ENCODE assay signal across 32 cellular contexts in genomic region chrX:144810539-144810938, GRCh38.
"Had no signal": no experiment of that assay in that cellular context is flagged by ENCODE, and none has a peak within 500 bp of the region (broad histone marks: within the 10 kb centered on the region; RNA-seq: fewer than 3 reads in every experiment).

No MANE protein-coding gene starts in this region.

- DNase-seq: activated B cell treated with CpG ODN at 0.5 μM for 24 hours; activated CD4-positive, alpha-beta memory T cell treated with anti-CD3 and anti-CD28 coated beads for 36 hours; activated CD4-positive, alpha-beta T cell treated with anti-CD3 and anti-CD28 coated beads for 4 hours; activated CD4-positive, alpha-beta T cell treated with anti-CD3 and anti-CD28 coated beads, Interleukin-2, amount 10 ng/mL, durations not matched to agents 24 days and 14 days; activated CD4-positive, alpha-beta T cell treated with anti-CD3 and anti-CD28 coated beads, Interleukin-2, amount 50 U/mL, for 1 hour; activated CD4-positive, alpha-beta T cell treated with anti-CD3 and anti-CD28 coated beads, Interleukin-2, amount 50 U/mL, for 4 hours; activated CD4-positive, CD25-positive, alpha-beta regulatory T cell treated with anti-CD3 and anti-CD28 coated beads, Interleukin-2, amount 50 U/mL, for 72 hours; activated CD8-positive, alpha-beta memory T cell treated with anti-CD3 and anti-CD28 coated beads, Interleukin-2, amount 50 U/mL, for 4 hours; activated CD8-positive, alpha-beta T cell treated with anti-CD3 and anti-CD28 coated beads for 36 hours; activated effector memory CD4-positive, alpha-beta T cell treated with anti-CD3 and anti-CD28 coated beads, Interleukin-2, amount 50 U/mL, for 16 hours; activated gamma-delta T cell treated with Interleukin-2 at 50 U/mL for 16 hours; activated naive CD4-positive, alpha-beta T cell; activated naive CD4-positive, alpha-beta T cell treated with anti-CD3 and anti-CD28 coated beads for 36 hours; activated naive CD4-positive, alpha-beta T cell treated with anti-CD3 and anti-CD28 coated beads, Interleukin-2, amount 50 U/mL, for 16 hours; activated naive CD8-positive, alpha-beta T cell treated with anti-CD3 and anti-CD28 coated beads, Interleukin-2, amount 10 ng/mL, durations not matched to agents 7 days and 5 days; activated naive CD8-positive, alpha-beta T cell treated with anti-CD3 and anti-CD28 coated beads, Interleukin-2, amount 50 U/mL, for 24 hours; activated T-cell treated with anti-CD3 and anti-CD28 coated beads for 4 hours; activated T-cell treated with anti-CD3 and anti-CD28 coated beads, Interleukin-2, amount 50 U/mL, for 1 hour; activated T-cell treated with anti-CD3 and anti-CD28 coated beads, Interleukin-2, amount 50 U/mL, for 4 hours; activated T-cell treated with anti-CD3 and anti-CD28 coated beads, Interleukin-2, amount 50 U/mL, for 72 hours; amygdala; anterior cingulate cortex; caudate nucleus; cerebellar nuclear complex; T-helper 1 cell; T-helper 2 cell; T-helper 9 cell had no signal

- H3K27me3 ChIP-seq: ascending aorta, cardiac muscle cell had no signal

- H3K27ac ChIP-seq: ascending aorta, cardiac muscle cell, VCaP had no signal

- H3K4me3 ChIP-seq: ascending aorta, cardiac muscle cell had no signal

- H3K9me3 ChIP-seq: ascending aorta had no signal

- H3K36me3 ChIP-seq: ascending aorta, cardiac muscle cell had no signal

- H3K4me1 ChIP-seq: ascending aorta had no signal

- ATAC-seq: activated CD8-positive, alpha-beta T cell treated with anti-CD3 and anti-CD28 coated beads for 36 hours; activated naive CD4-positive, alpha-beta T cell treated with anti-CD3 and anti-CD28 coated beads, Interleukin-2, amount 50 U/mL, for 72 hours; activated naive CD8-positive, alpha-beta T cell treated with anti-CD3 and anti-CD28 coated beads, Interleukin-2, amount 50 U/mL, for 24 hours; activated T-cell treated with anti-CD3 and anti-CD28 coated beads, Interleukin-2, amount 50 U/mL, for 4 hours; activated T-cell treated with anti-CD3 and anti-CD28 coated beads, Interleukin-2, amount 50 U/mL, for 72 hours; activated T-helper 17 cell treated with anti-CD3 and anti-CD28 coated beads, Interleukin-2, amount 50 U/mL, for 72 hours had no signal
